In genomic region chr2:192190474-192190873, GRCh38 we compare ENCODE assay signal across 8 cellular contexts. TPM values are rescaled to one million over a fixed set of nuclear protein-coding genes. Genes with fewer than 3 reads are reported as not detected.
A peak's percentile ranks its signal among the peaks of the same experiment; 100 is the strongest.
DNase-seq lines count a peak whose midpoint lies in the region; ATAC-seq and TF ChIP-seq lines count a peak whose summit lies in the region.

No MANE protein-coding gene starts in this region.

- peak; percentile 15; the same call in 1 of the 2 replicates for TF ChIP-seq CTCF in GM12875 (IDR thresholded peaks at IDR 0.05; ENCODE audit: borderline replicate concordance, insufficient read depth, low read depth, low read length)
- TF ChIP-seq CTCF in PC-9 (conservative IDR thresholded peaks at IDR 0.05), result peak; percentile 45; the same call in 1 of the 2 replicates
- peak; percentile 65 for TF ChIP-seq CTCF in foreskin keratinocyte (conservative IDR thresholded peaks at IDR 0.05)

- CTCF ChIA-PET in PC-9 (lab: Charles Lee), result no interaction called here

- no peak overlapping the region for H3K4me2 ChIP-seq in PC-9

- POLR2A ChIA-PET in PC-9 (lab: Charles Lee; ENCODE audit: unreplicated experiment), result no interaction called here

- H3K36me3 ChIP-seq in PC-9 (ENCODE audit: low read depth), result no peaks in the 10 kb centered on the region

- H3K27me3 Mint-ChIP-seq in activated T-cell treated with anti-CD3 and anti-CD28 coated beads, Interleukin-2, amount 50 U/mL, for 4 hours (ENCODE audit: low read depth), result peaks cover 64% of the 10 kb centered on the region

- H3K4me1 ChIP-seq in PC-9 (replicated peaks; ENCODE audit: insufficient read depth) (no peaks in the 10 kb centered on the region), foreskin keratinocyte (no peaks in the 10 kb centered on the region)

- no peak overlapping the region for H2AFZ ChIP-seq in PC-9

- H3K4me3 ChIP-seq in GM12875 (ENCODE audit: low read depth, low read length) (no peak overlapping the region), PC-9 (no peak overlapping the region)

- H3K4me3 Mint-ChIP-seq in activated T-cell treated with anti-CD3 and anti-CD28 coated beads, Interleukin-2, amount 50 U/mL, for 4 hours, result no peak overlapping the region

- H3K36me3 Mint-ChIP-seq in activated naive CD4-positive, alpha-beta T cell treated with anti-CD3 and anti-CD28 coated beads, Interleukin-2, amount 50 U/mL, for 72 hours, result no peaks in the 10 kb centered on the region
- H3K36me3 Mint-ChIP-seq in activated T-cell treated with anti-CD3 and anti-CD28 coated beads, Interleukin-2, amount 50 U/mL, for 4 hours (ENCODE audit: insufficient read depth), result no peaks in the 10 kb centered on the region

- no peak for ATAC-seq in foreskin keratinocyte
- no peak for ATAC-seq in activated naive CD4-positive, alpha-beta T cell treated with anti-CD3 and anti-CD28 coated beads, Interleukin-2, amount 50 U/mL, for 72 hours
- ATAC-seq in activated T-cell treated with anti-CD3 and anti-CD28 coated beads, Interleukin-2, amount 50 U/mL, for 4 hours, result no peak

- no peaks in the 10 kb centered on the region for H3K9me3 ChIP-seq in PC-9 (ENCODE audit: insufficient read depth, low read depth)

- H3F3A ChIP-seq in PC-9 (ENCODE audit: insufficient read depth, low read depth), result no peaks in the 10 kb centered on the region

- no peaks in the 10 kb centered on the region for H3K9me2 ChIP-seq in PC-9 (ENCODE audit: insufficient read depth)

- intact Hi-C loops in PC-9 (cut with micrococcal nuclease; ENCODE audit: unreplicated experiment), result no loop called here

- H3K27ac Mint-ChIP-seq in activated naive CD4-positive, alpha-beta T cell treated with anti-CD3 and anti-CD28 coated beads, Interleukin-2, amount 50 U/mL, for 72 hours, result no peak overlapping the region

- DNase-seq in AG08395 (ENCODE audit: low spot score) (peak; percentile 16), PC-9 (no peak), foreskin keratinocyte (peak in 1 of 2 donors; percentile 17), medulla oblongata (ENCODE audit: extremely low spot score) (no peak)
- DNase-seq in stimulated activated CD4-positive, alpha-beta T cell treated with anti-CD3 and anti-CD28 coated beads, Interleukin-1b, Interleukin-23, amount 100 ng/mL, for 48 hours, result no peak
- DNase-seq in activated naive CD4-positive, alpha-beta T cell treated with anti-CD3 and anti-CD28 coated beads, Interleukin-2, amount 50 U/mL, for 72 hours (ENCODE audit: low spot score in 2 of 2), result no peak
- no peak for DNase-seq in activated T-cell treated with anti-CD3 and anti-CD28 coated beads, Interleukin-2, amount 50 U/mL, for 4 hours

- no TSS peak for BruUV-seq in PC-9 (replicated peaks; lab: Mats Ljungman, UMichigan)

- H3K4me1 Mint-ChIP-seq in activated T-cell treated with anti-CD3 and anti-CD28 coated beads, Interleukin-2, amount 50 U/mL, for 4 hours (ENCODE audit: low read depth), result peaks cover 10% of the 10 kb centered on the region

- no peaks in the 10 kb centered on the region for H4K20me1 ChIP-seq in PC-9 (ENCODE audit: insufficient read depth)

- H3K79me2 ChIP-seq in PC-9 (ENCODE audit: low read depth), result no peaks in the 10 kb centered on the region

- H3K27ac ChIP-seq in PC-9 (no peak overlapping the region), foreskin keratinocyte (no peak overlapping the region)

- no peaks in the 10 kb centered on the region for H3K9me3 Mint-ChIP-seq in activated naive CD4-positive, alpha-beta T cell treated with anti-CD3 and anti-CD28 coated beads, Interleukin-2, amount 50 U/mL, for 72 hours
- H3K9me3 Mint-ChIP-seq in activated T-cell treated with anti-CD3 and anti-CD28 coated beads, Interleukin-2, amount 50 U/mL, for 4 hours, result no peaks in the 10 kb centered on the region

- H3K27me3 ChIP-seq in PC-9 (ENCODE audit: insufficient read depth, low read depth) (no peaks in the 10 kb centered on the region), foreskin keratinocyte (peaks cover 75% of the 10 kb centered on the region)

RNA-seq across cellular contexts. Expression of gene TMEFF2, which starts 4.3 kb away (rescaled TPM):
- not detected in 2 replicates for total RNA-seq in PC-9 (2021)
- not detected in 2 replicates for total RNA-seq in foreskin keratinocyte
- polyA plus RNA-seq in foreskin keratinocyte, result not detected in 2 replicates
- total RNA-seq in activated naive CD4-positive, alpha-beta T cell treated with anti-CD3 and anti-CD28 coated beads, Interleukin-2, amount 50 U/mL, for 72 hours, result not detected
- not detected for total RNA-seq in activated T-cell treated with anti-CD3 and anti-CD28 coated beads, Interleukin-2, amount 50 U/mL, for 4 hours

Comparison
In these comparisons a context has a peak if more than half of its experiments do, and no peak if none do; other contexts are left out.
1. CTCF ChIP-seq: peak in every context shown above with its lines; median percentile 65 in foreskin keratinocyte; 45 in PC-9; 15 in GM12875.